Comparison of ENCODE assay signal across 3 cellular contexts in genomic region chr14:49428076-49428475, GRCh38.
"Had no signal": no experiment of that assay in that cellular context is flagged by ENCODE, and none has a peak within 500 bp of the region (broad histone marks: within the 10 kb centered on the region; RNA-seq: fewer than 3 reads in every experiment).

No MANE protein-coding gene starts in this region.

- DNase-seq: GDM1, GF-D8 had no signal

- H3K4me3 ChIP-seq: GM12878 had no signal
